ENCODE assay signal across 27 cellular contexts in the genomic region with DNA sequence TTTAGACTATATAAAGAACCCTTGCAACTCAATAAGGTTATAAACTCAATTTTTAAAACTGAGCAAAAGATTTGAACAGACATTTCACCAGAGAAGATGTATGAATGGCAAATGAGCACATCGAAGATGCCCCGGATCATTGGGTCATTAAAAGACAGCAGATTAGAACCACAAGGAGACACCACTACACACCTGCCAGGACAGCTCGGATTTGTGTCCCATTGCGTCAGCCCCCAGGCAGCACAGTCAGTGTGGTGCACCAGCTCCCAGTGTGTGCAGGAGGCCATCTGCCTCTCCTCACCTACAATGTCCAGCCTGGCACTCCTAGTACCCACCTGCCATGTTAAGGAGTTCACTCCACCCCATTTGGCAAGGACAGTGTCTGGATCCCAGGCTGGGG.
"Had no signal": no experiment of that assay in that cellular context is flagged by ENCODE, and none has a peak within 500 bp of the region (broad histone marks: within the 10 kb centered on the region; RNA-seq: fewer than 3 reads in every experiment).

No MANE protein-coding gene starts in this region.

- H3K36me3 ChIP-seq: ascending aorta, SJSA1 had no signal

- H3K4me3 Mint-ChIP-seq: activated CD4-positive, alpha-beta T cell treated with anti-CD3 and anti-CD28 coated beads, Interleukin-2, amount 10 ng/mL, durations not matched to agents 24 days and 14 days; activated CD8-positive, alpha-beta memory T cell treated with anti-CD3 and anti-CD28 coated beads, Interleukin-2, amount 10 ng/mL, durations not matched to agents 7 days and 5 days; activated naive CD8-positive, alpha-beta T cell treated with anti-CD3 and anti-CD28 coated beads, Interleukin-2, amount 50 U/mL, for 24 hours; activated T-cell treated with anti-CD3 and anti-CD28 coated beads, Interleukin-2, amount 50 U/mL, for 24 hours; T-helper 1 cell treated with Interleukin-12 subunit alpha and Interleukin-12 subunit beta and Interleukin-4 antibody, amounts not matched to agents 30 μg/mL and 1 μg/mL, for 36 hours; WTC11 had no signal

- H3K4me3 ChIP-seq: ascending aorta, body of pancreas, SJSA1 had no signal

- DNase-seq: activated CD4-positive, alpha-beta T cell treated with anti-CD3 and anti-CD28 coated beads for 1 hour; activated CD4-positive, alpha-beta T cell treated with anti-CD3 and anti-CD28 coated beads, Interleukin-2, amount 10 ng/mL, durations not matched to agents 24 days and 14 days; activated CD4-positive, alpha-beta T cell treated with anti-CD3 and anti-CD28 coated beads, Interleukin-2, amount 50 U/mL, for 48 hours; activated CD8-positive, alpha-beta memory T cell treated with anti-CD3 and anti-CD28 coated beads, Interleukin-2, amount 10 ng/mL, durations not matched to agents 7 days and 5 days; activated effector memory CD4-positive, alpha-beta T cell treated with anti-CD3 and anti-CD28 coated beads, Interleukin-2, amount 50 U/mL, for 16 hours; activated naive CD4-positive, alpha-beta T cell treated with Interleukin-2 at 50 U/mL for 16 hours; activated naive CD8-positive, alpha-beta T cell treated with anti-CD3 and anti-CD28 coated beads, Interleukin-2, amount 50 U/mL, for 24 hours; activated T-cell treated with anti-CD3 and anti-CD28 coated beads, Interleukin-2, amount 50 U/mL, for 24 hours; amniotic stem cell; body of pancreas; central memory CD4-positive, alpha-beta T cell; cortex of kidney; NCI-H1048; NCI-H146; NCI-H187 treated with DMSO at 0.1 percent for 48 hours; NCI-H2107; NCI-H2171 treated with DMSO at 0.1 percent for 48 hours; NCI-H226; NCI-H510A; NCI-H748 treated with DMSO at 0.1 percent for 48 hours had no signal

- H3K4me1 ChIP-seq: ascending aorta, body of pancreas, SJSA1 had no signal

- H3K27me3 Mint-ChIP-seq: activated naive CD8-positive, alpha-beta T cell treated with anti-CD3 and anti-CD28 coated beads, Interleukin-2, amount 50 U/mL, for 24 hours; activated T-cell treated with anti-CD3 and anti-CD28 coated beads, Interleukin-2, amount 50 U/mL, for 24 hours had no signal

- H3K27me3 ChIP-seq: ascending aorta, body of pancreas, SJSA1 had no signal

- H3K36me3 Mint-ChIP-seq: activated CD8-positive, alpha-beta memory T cell treated with anti-CD3 and anti-CD28 coated beads, Interleukin-2, amount 10 ng/mL, durations not matched to agents 7 days and 5 days; activated naive CD4-positive, alpha-beta T cell treated with anti-CD3 and anti-CD28 coated beads, Interleukin-2, amount 50 U/mL, for 72 hours had no signal

- H3K4me1 Mint-ChIP-seq: activated naive CD8-positive, alpha-beta T cell treated with anti-CD3 and anti-CD28 coated beads, Interleukin-2, amount 50 U/mL, for 24 hours had no signal

- H3K9me3 Mint-ChIP-seq: activated CD4-positive, alpha-beta T cell treated with anti-CD3 and anti-CD28 coated beads, Interleukin-2, amount 10 ng/mL, durations not matched to agents 24 days and 14 days; activated naive CD4-positive, alpha-beta T cell treated with anti-CD3 and anti-CD28 coated beads, Interleukin-2, amount 50 U/mL, for 72 hours had no signal

- ATAC-seq: activated CD8-positive, alpha-beta memory T cell treated with anti-CD3 and anti-CD28 coated beads, Interleukin-2, amount 10 ng/mL, durations not matched to agents 7 days and 5 days; activated naive CD4-positive, alpha-beta T cell treated with anti-CD3 and anti-CD28 coated beads, Interleukin-2, amount 50 U/mL, for 72 hours; activated naive CD8-positive, alpha-beta T cell treated with anti-CD3 and anti-CD28 coated beads, Interleukin-2, amount 50 U/mL, for 24 hours; body of pancreas; Panc1; Right ventricle myocardium inferior; WTC11 had no signal

- H3K27ac Mint-ChIP-seq: activated CD4-positive, alpha-beta T cell treated with anti-CD3 and anti-CD28 coated beads, Interleukin-2, amount 10 ng/mL, durations not matched to agents 24 days and 14 days; activated CD8-positive, alpha-beta memory T cell treated with anti-CD3 and anti-CD28 coated beads, Interleukin-2, amount 10 ng/mL, durations not matched to agents 7 days and 5 days; activated naive CD4-positive, alpha-beta T cell treated with anti-CD3 and anti-CD28 coated beads, Interleukin-2, amount 50 U/mL, for 72 hours; activated naive CD8-positive, alpha-beta T cell treated with anti-CD3 and anti-CD28 coated beads, Interleukin-2, amount 50 U/mL, for 24 hours; activated T-cell treated with anti-CD3 and anti-CD28 coated beads, Interleukin-2, amount 50 U/mL, for 24 hours; T-helper 1 cell treated with Interleukin-12 subunit alpha and Interleukin-12 subunit beta and Interleukin-4 antibody, amounts not matched to agents 30 μg/mL and 1 μg/mL, for 36 hours; WTC11 had no signal

- H3K27ac ChIP-seq: ascending aorta, body of pancreas, SJSA1 had no signal

- H3K9me3 ChIP-seq: ascending aorta, body of pancreas, SJSA1 had no signal
